In genomic region chrX:101287402-101287801, GRCh38 we compare ENCODE assay signal across 8 cellular contexts. TPM values are rescaled to one million over a fixed set of nuclear protein-coding genes. Genes with fewer than 3 reads are reported as not detected.
DNase-seq lines count a peak whose midpoint lies in the region; ATAC-seq, FAIRE-seq and TF ChIP-seq lines count a peak whose summit lies in the region.

No MANE protein-coding gene starts in this region.

- intact Hi-C loops in upper lobe of right lung (cut with DNase I) = no loop called here

- dilution Hi-C loops in keratinocyte (cut with MboI; ENCODE audit: extremely low pct_ligation_motif_present, low sequenced_read_pairs) = no loop called here

- H3K27me3 ChIP-seq in adipocyte (replicated peaks; ENCODE audit: control insufficient read depth, insufficient read depth, low read length) = peaks cover 11% of the 10 kb centered on the region
- H3K27me3 ChIP-seq in keratinocyte (ENCODE audit: control insufficient read depth, extremely low read depth, insufficient read depth, low read length) = peaks cover 3% of the 10 kb centered on the region
- no peaks in the 10 kb centered on the region for H3K27me3 ChIP-seq in upper lobe of right lung

- peak in 2 of 3 experiments; percentile 42 to 46 for TF ChIP-seq CTCF in keratinocyte (optimal IDR thresholded peaks at IDR 0.05 in 1 of 3, IDR thresholded peaks at IDR 0.05 in 1 of 3, conservative IDR thresholded peaks at IDR 0.05 in 1 of 3; ENCODE audit: extremely low read depth in 1 of 3, insufficient read depth in 2 of 3, low read length in 3 of 3)
- TF ChIP-seq CTCF in upper lobe of right lung (IDR thresholded peaks at IDR 0.05) = peak; percentile 54

- no peaks in the 10 kb centered on the region for H3K9me3 ChIP-seq in adipocyte (ENCODE audit: control insufficient read depth, low read length)
- no peaks in the 10 kb centered on the region for H3K9me3 ChIP-seq in keratinocyte (ENCODE audit: control insufficient read depth, low read depth, low read length)
- no peaks in the 10 kb centered on the region for H3K9me3 ChIP-seq in upper lobe of right lung

- DNase-seq in EH (ENCODE audit: low read depth) (peak; percentile 52), NCI-H2029 (lab: John Stamatoyannopoulos, UW) (peak; percentile 3), adipocyte (ENCODE audit: low read depth) (peak; percentile 72), keratinocyte (ENCODE audit: low read depth, low spot score) (no peak), upper lobe of right lung (no peak)

- H3K9ac ChIP-seq in adipocyte (ENCODE audit: low read length) = no peak overlapping the region
- H3K9ac ChIP-seq in keratinocyte (ENCODE audit: control insufficient read depth, extremely low read depth, insufficient read depth, low read length) = no peak overlapping the region

- no peak overlapping the region for H2AFZ ChIP-seq in keratinocyte (ENCODE audit: control insufficient read depth, low read length)

- H3K36me3 ChIP-seq in adipocyte (ENCODE audit: control insufficient read depth, insufficient read depth, low read length, severe bottlenecking) (no peaks in the 10 kb centered on the region), keratinocyte (ENCODE audit: control insufficient read depth in 2 of 2, extremely low read depth in 1 of 2, insufficient read depth in 2 of 2, low read length in 2 of 2) (no peaks in the 10 kb centered on the region), upper lobe of right lung (no peaks in the 10 kb centered on the region)

- FAIRE-seq in keratinocyte (lab: Jason Lieb, UNC) = peak; percentile 52

- H3K4me3 ChIP-seq in adipocyte (ENCODE audit: low read length) (no peak overlapping the region), keratinocyte (ENCODE audit: control insufficient read depth in 2 of 3, extremely low read depth in 1 of 3, insufficient read depth in 2 of 3, low read depth in 1 of 3, low read length in 3 of 3) (no peak overlapping the region), upper lobe of right lung (no peak overlapping the region)

- no peaks in the 10 kb centered on the region for H4K20me1 ChIP-seq in keratinocyte (ENCODE audit: control insufficient read depth, extremely low read depth, insufficient read depth, low read length)

- H3K4me2 ChIP-seq in keratinocyte (ENCODE audit: control insufficient read depth, extremely low read depth, insufficient read depth, low read depth, low read length) = no peak overlapping the region

- H3K4me1 ChIP-seq in adipocyte (ENCODE audit: control insufficient read depth, insufficient read depth, low read length) (no peaks in the 10 kb centered on the region), keratinocyte (ENCODE audit: control insufficient read depth, extremely low read depth, insufficient read depth, low read length) (no peaks in the 10 kb centered on the region), upper lobe of right lung (no peaks in the 10 kb centered on the region)

- H3K27ac ChIP-seq in keratinocyte (ENCODE audit: control insufficient read depth, insufficient read depth, low read length) = no peak overlapping the region
- H3K27ac ChIP-seq in upper lobe of right lung = no peak overlapping the region

- ATAC-seq in GM21723 (IDR thresholded peaks at IDR 0.05; ENCODE audit: unreplicated experiment) (peak; percentile 71), upper lobe of right lung (peak; percentile 54), GM19023 (IDR thresholded peaks at IDR 0.05; ENCODE audit: unreplicated experiment) (no peak), GM19324 (IDR thresholded peaks at IDR 0.05; ENCODE audit: low FRiP score, unreplicated experiment) (no peak)

- no peaks in the 10 kb centered on the region for H3K9me1 ChIP-seq in keratinocyte (ENCODE audit: control insufficient read depth, extremely low read depth, insufficient read depth, low read length)

- no peaks in the 10 kb centered on the region for H3K79me2 ChIP-seq in keratinocyte (ENCODE audit: control insufficient read depth, insufficient read depth, low read length)

RNA-seq across cellular contexts. Expression of gene TAF7L, which starts 3.7 kb away (rescaled TPM):
- polyA plus RNA-seq in keratinocyte = 0.06 to 0.26 TPM (median 0.13 TPM) in 3 replicates
- polyA plus RNA-seq in keratinocyte (2011; ENCODE audit: low read depth) = 0.74 TPM
- 0.03 and 0.12 TPM in 2 replicates for polyA plus RNA-seq in keratinocyte (2011; cell fraction: cytosol; rRNA removed)
- 0.76 and 1.1 TPM in 2 replicates for polyA plus RNA-seq in keratinocyte (2011; cell fraction: nucleus; rRNA removed)
- polyA plus RNA-seq in keratinocyte (2012; ENCODE audit: low replicate concordance) = 0.42 TPM in 1 of 2 replicates, not detected in the other
- polyA minus RNA-seq in keratinocyte = 0.35 TPM in 1 of 3 replicates, not detected in the others
- polyA minus RNA-seq in keratinocyte (2011; cell fraction: cytosol; rRNA and poly(A)+ RNA removed) = not detected
- polyA minus RNA-seq in keratinocyte (2011; cell fraction: nucleus; rRNA and poly(A)+ RNA removed) = 0.21 and 0.62 TPM in 2 replicates
- total RNA-seq in upper lobe of right lung = not detected

Comparison
In these comparisons a context has a peak if more than half of its experiments do, and no peak if none do; other contexts are left out.
1. DNase-seq: peak in EH (single experiment), NCI-H2029 (single experiment) and adipocyte (single experiment); none in keratinocyte (single experiment) and upper lobe of right lung (single experiment).
2. ATAC-seq: peak in GM21723 (single experiment) and upper lobe of right lung (single experiment); none in GM19023 (single experiment) and GM19324 (single experiment).